Comparison of ENCODE assay signal across 27 cellular contexts in genomic region chr3:139258276-139258675, GRCh38.
"Had no signal": no experiment of that assay in that cellular context is flagged by ENCODE, and none has a peak within 500 bp of the region (broad histone marks: within the 10 kb centered on the region; RNA-seq: fewer than 3 reads in every experiment).

No MANE protein-coding gene starts in this region.

- ATAC-seq: naive thymus-derived CD4-positive, alpha-beta T cell; natural killer cell; pancreas; right lobe of liver; stimulated activated effector memory CD8-positive, alpha-beta T cell treated with anti-CD3 and anti-CD28 coated beads, Interleukin-12 subunit alpha, Interleukin-12 subunit beta, amount 100 ng/mL, for 72 hours; stimulated activated naive B cell treated with anti-CD40 and anti-IgM and Interleukin-4, amounts not matched to agents 10 μg/mL and 1 μg/mL and 100 μg/mL, for 72 hours; upper lobe of right lung had no signal

- H3K9me3 ChIP-seq: pancreas, prostate gland, right atrium auricular region, right lobe of liver, sigmoid colon, stomach, thoracic aorta, thyroid gland, tibial nerve, upper lobe of right lung, uterus had no signal

- H3K4me3 ChIP-seq: neural progenitor cell, pancreas, prostate gland, right atrium auricular region, right lobe of liver, sigmoid colon, stomach, thoracic aorta, thyroid gland, tibial nerve, upper lobe of right lung, uterus had no signal

- H3K9me3 Mint-ChIP-seq: natural killer cell; nephron; neural progenitor cell; stimulated activated effector memory CD8-positive, alpha-beta T cell treated with anti-CD3 and anti-CD28 coated beads, Interleukin-12 subunit alpha, Interleukin-12 subunit beta, amount 100 ng/mL, for 72 hours; stimulated activated naive B cell treated with anti-CD40 and anti-IgM and Interleukin-4, amounts not matched to agents 10 μg/mL and 1 μg/mL and 100 μg/mL, for 72 hours; stimulated activated naive CD8-positive, alpha-beta T cell treated with anti-CD3 and anti-CD28 coated beads, Interleukin-15, Interleukin-2, amounts not matched to agents 100 ng/mL and 50 ng/mL, for 24 hours had no signal

- H3K4me3 Mint-ChIP-seq: naive thymus-derived CD4-positive, alpha-beta T cell; natural killer cell; nephron; neural progenitor cell; stimulated activated effector memory CD8-positive, alpha-beta T cell treated with anti-CD3 and anti-CD28 coated beads, Interleukin-12 subunit alpha, Interleukin-12 subunit beta, amount 100 ng/mL, for 72 hours; stimulated activated naive B cell treated with anti-CD40 and anti-IgM and Interleukin-4, amounts not matched to agents 10 μg/mL and 1 μg/mL and 100 μg/mL, for 72 hours; stimulated activated naive CD8-positive, alpha-beta T cell treated with anti-CD3 and anti-CD28 coated beads, Interleukin-15, Interleukin-2, amounts not matched to agents 100 ng/mL and 50 ng/mL, for 24 hours had no signal

- H3K4me1 Mint-ChIP-seq: naive thymus-derived CD4-positive, alpha-beta T cell; natural killer cell; nephron; stimulated activated effector memory CD8-positive, alpha-beta T cell treated with anti-CD3 and anti-CD28 coated beads, Interleukin-12 subunit alpha, Interleukin-12 subunit beta, amount 100 ng/mL, for 72 hours; stimulated activated naive B cell treated with anti-CD40 and anti-IgM and Interleukin-4, amounts not matched to agents 10 μg/mL and 1 μg/mL and 100 μg/mL, for 72 hours had no signal

- H3K4me1 ChIP-seq: neural progenitor cell, pancreas, prostate gland, right atrium auricular region, right lobe of liver, sigmoid colon, stomach, thyroid gland, tibial nerve, upper lobe of right lung, uterus had no signal

- H3K36me3 Mint-ChIP-seq: naive thymus-derived CD4-positive, alpha-beta T cell; natural killer cell; neural progenitor cell; stimulated activated effector memory CD8-positive, alpha-beta T cell treated with anti-CD3 and anti-CD28 coated beads, Interleukin-12 subunit alpha, Interleukin-12 subunit beta, amount 100 ng/mL, for 72 hours; stimulated activated naive B cell treated with anti-CD40 and anti-IgM and Interleukin-4, amounts not matched to agents 10 μg/mL and 1 μg/mL and 100 μg/mL, for 72 hours had no signal

- DNase-seq: naive thymus-derived CD4-positive, alpha-beta T cell; natural killer cell; occipital lobe; pancreas; retina; right lobe of liver; sigmoid colon; small intestine; stimulated activated CD4-positive, alpha-beta T cell treated with anti-CD3 and anti-CD28 coated beads, Interleukin-15, amount 100 ng/mL, for 24 hours; stimulated activated CD4-positive, alpha-beta T cell treated with anti-CD3 and anti-CD28 coated beads, Interleukin-2, amount 100 ng/mL, for 24 hours; stimulated activated CD4-positive, alpha-beta T cell treated with anti-CD3 and anti-CD28 coated beads, Interleukin-2, amount 100 ng/mL, for 48 hours; stimulated activated CD4-positive, alpha-beta T cell treated with anti-CD3 and anti-CD28 coated beads, Interleukin-4, amount 100 ng/mL, for 24 hours; stimulated activated naive B cell treated with anti-CD40 and anti-IgM and Interleukin-4, amounts not matched to agents 10 μg/mL and 1 μg/mL and 100 μg/mL, for 72 hours; stimulated activated naive CD4-positive, alpha-beta T cell treated with Interleukin-2 at 50 U/mL for 16 hours; stomach; thyroid gland; trophoblast cell; upper lobe of right lung; uterus had no signal

- H3K27ac Mint-ChIP-seq: naive thymus-derived CD4-positive, alpha-beta T cell; natural killer cell; nephron; stimulated activated effector memory CD8-positive, alpha-beta T cell treated with anti-CD3 and anti-CD28 coated beads, Interleukin-12 subunit alpha, Interleukin-12 subunit beta, amount 100 ng/mL, for 72 hours; stimulated activated naive B cell treated with anti-CD40 and anti-IgM and Interleukin-4, amounts not matched to agents 10 μg/mL and 1 μg/mL and 100 μg/mL, for 72 hours; stimulated activated naive CD8-positive, alpha-beta T cell treated with anti-CD3 and anti-CD28 coated beads, Interleukin-15, Interleukin-2, amounts not matched to agents 100 ng/mL and 50 ng/mL, for 24 hours had no signal

- H3K27ac ChIP-seq: neural progenitor cell, pancreas, prostate gland, right atrium auricular region, right lobe of liver, sigmoid colon, stomach, thoracic aorta, thyroid gland, tibial nerve, upper lobe of right lung, uterus had no signal

- H3K36me3 ChIP-seq: neural progenitor cell, pancreas, prostate gland, right atrium auricular region, right lobe of liver, sigmoid colon, stomach, thoracic aorta, thyroid gland, tibial nerve, upper lobe of right lung, uterus had no signal

- H3K27me3 ChIP-seq: neural progenitor cell, pancreas, right atrium auricular region, right lobe of liver, sigmoid colon, stomach, thyroid gland, tibial nerve, upper lobe of right lung, uterus had no signal
